Comparison of ENCODE assay signal across 20 cellular contexts in the genomic region with DNA sequence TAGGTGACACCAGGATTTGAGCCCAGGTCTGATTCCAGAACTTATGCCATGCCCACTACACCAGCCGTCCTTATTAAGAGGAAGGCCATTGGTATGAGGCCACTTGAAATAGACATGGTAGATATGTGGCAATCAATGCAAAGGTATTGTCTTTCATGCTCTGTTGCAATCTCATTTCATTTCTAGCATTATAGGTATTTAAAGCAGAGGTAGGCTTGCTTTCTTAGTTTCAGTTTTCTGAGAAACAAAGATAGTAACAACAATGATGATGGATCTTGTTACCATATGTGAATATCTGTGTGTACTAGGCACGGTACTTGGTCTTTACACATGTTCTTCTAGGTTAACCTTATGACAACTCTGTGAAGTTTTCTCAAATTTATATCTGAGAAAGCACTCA.
DNase-seq lines count a peak whose midpoint lies in the region; ATAC-seq and TF ChIP-seq lines count a peak whose summit lies in the region.
"Had no signal": no experiment of that assay in that cellular context is flagged by ENCODE, and none has a peak within 500 bp of the region (broad histone marks: within the 10 kb centered on the region; RNA-seq: fewer than 3 reads in every experiment).

No MANE protein-coding gene starts in this region.

- peak; percentile 44 for DNase-seq in MM.1S
- DNase-seq in gastrocnemius medialis = no peak
- no peak for DNase-seq in immature natural killer cell
- no peak for DNase-seq in GM10248 (ENCODE audit: extremely low spot score)
- no peak for DNase-seq in NCI-H345 (lab: John Stamatoyannopoulos, UW)
- DNase-seq: activated CD4-positive, alpha-beta T cell treated with anti-CD3 and anti-CD28 coated beads for 48 hours; activated naive CD8-positive, alpha-beta T cell treated with anti-CD3 and anti-CD28 coated beads, Interleukin-2, amount 10 ng/mL, durations not matched to agents 7 days and 5 days; CD4-positive, alpha-beta memory T cell; effector CD8-positive, alpha-beta T cell; erythroblast; foreskin keratinocyte; IMR-90; left ventricle myocardium inferior; NCI-H1436; NCI-H510A; nephron progenitor cell; uterus had no signal

- 0 out of 2 replicates have a peak, but pooled peaks cover 4% of the 10 kb centered on the region for H3F3A ChIP-seq in MM.1S (ENCODE audit: insufficient read depth, low read length)

- H3K27me3 ChIP-seq in MM.1S (replicated peaks; ENCODE audit: insufficient read depth, low read length) = no peaks in the 10 kb centered on the region
- no peaks in the 10 kb centered on the region for H3K27me3 ChIP-seq in gastrocnemius medialis
- H3K27me3 ChIP-seq: foreskin keratinocyte, uterus had no signal

- no peak overlapping the region for H3K4me3 Mint-ChIP-seq in immature natural killer cell
- H3K4me3 Mint-ChIP-seq: activated naive CD8-positive, alpha-beta T cell treated with anti-CD3 and anti-CD28 coated beads, Interleukin-2, amount 10 ng/mL, durations not matched to agents 7 days and 5 days; CD4-positive, alpha-beta memory T cell; nephron progenitor cell had no signal

- H3K4me2 ChIP-seq in MM.1S (ENCODE audit: low read depth, low read length) = peak overlapping the region; percentile 34

- CTCF ChIA-PET in GM10248 (lab: Yijun Ruan, JAX) = no interaction called here

- no peaks in the 10 kb centered on the region for H3K27me3 Mint-ChIP-seq in immature natural killer cell (ENCODE audit: low read depth in 3 of 3)
- H3K27me3 Mint-ChIP-seq: activated naive CD8-positive, alpha-beta T cell treated with anti-CD3 and anti-CD28 coated beads, Interleukin-2, amount 10 ng/mL, durations not matched to agents 7 days and 5 days; CD4-positive, alpha-beta memory T cell had no signal

- TF ChIP-seq CTCF in MM.1S (IDR thresholded peaks at IDR 0.05; ENCODE audit: low read length) (no peak), gastrocnemius medialis (IDR thresholded peaks at IDR 0.05 in 4 of 5, conservative IDR thresholded peaks at IDR 0.05 in 1 of 5) (no peak), GM10248 (IDR thresholded peaks at IDR 0.05; ENCODE audit: control extremely low read depth, extremely low read depth, low read depth, missing control alignments) (no peak)

- H3K4me1 ChIP-seq in MM.1S (ENCODE audit: low read length) (peaks cover 39% of the 10 kb centered on the region), gastrocnemius medialis (peaks cover 58 to 59% of the 10 kb centered on the region in 2 donors)
- H3K4me1 ChIP-seq: foreskin keratinocyte, uterus had no signal

- no peak overlapping the region for H3K27ac Mint-ChIP-seq in immature natural killer cell
- H3K27ac Mint-ChIP-seq: activated naive CD8-positive, alpha-beta T cell treated with anti-CD3 and anti-CD28 coated beads, Interleukin-2, amount 10 ng/mL, durations not matched to agents 7 days and 5 days; CD4-positive, alpha-beta memory T cell had no signal

- intact Hi-C loops in gastrocnemius medialis (cut with DNase I; ENCODE audit: low total_unique reads) = no loop called here

- H2AFZ ChIP-seq in MM.1S (ENCODE audit: low read length) = 0 out of 2 replicates have a peak overlapping the region, but pooled peaks have one; percentile 0

- no peaks in the 10 kb centered on the region for H3K9me2 ChIP-seq in MM.1S (replicated peaks; ENCODE audit: insufficient read depth, low read length)

- H3K79me2 ChIP-seq in MM.1S (ENCODE audit: low read length) = no peaks in the 10 kb centered on the region

- no peaks in the 10 kb centered on the region for H3K9me3 Mint-ChIP-seq in immature natural killer cell
- H3K9me3 Mint-ChIP-seq: CD4-positive, alpha-beta memory T cell had no signal

- no peaks in the 10 kb centered on the region for H3K36me3 ChIP-seq in MM.1S (replicated peaks; ENCODE audit: insufficient read depth, low read length)
- H3K36me3 ChIP-seq in gastrocnemius medialis = no peaks in the 10 kb centered on the region
- H3K36me3 ChIP-seq: HAP-1, left ventricle myocardium inferior, uterus had no signal

- H3K9me3 ChIP-seq in MM.1S (replicated peaks; ENCODE audit: insufficient read depth, low read length) (no peaks in the 10 kb centered on the region), gastrocnemius medialis (no peaks in the 10 kb centered on the region)
- H3K9me3 ChIP-seq: HAP-1 had no signal

- ATAC-seq in GM18519 (IDR thresholded peaks at IDR 0.05; ENCODE audit: low FRiP score, unreplicated experiment) (peak; percentile 48), GM21360 (IDR thresholded peaks at IDR 0.05; ENCODE audit: unreplicated experiment) (peak; percentile 44), gastrocnemius medialis (peak in 1 of 2 donors; percentile 67)
- ATAC-seq: foreskin keratinocyte had no signal

- H3K36me3 Mint-ChIP-seq in immature natural killer cell = no peaks in the 10 kb centered on the region
- H3K36me3 Mint-ChIP-seq: CD4-positive, alpha-beta memory T cell had no signal

- in situ Hi-C loops in gastrocnemius medialis (cut with MboI; ENCODE audit: low sequenced_read_pairs in 4 of 4) = no loop called here

- H3K4me1 Mint-ChIP-seq in immature natural killer cell = peaks cover 0 to 1% of the 10 kb centered on the region in 2 donors
- H3K4me1 Mint-ChIP-seq: CD4-positive, alpha-beta memory T cell had no signal

- TF ChIP-seq POLR2A in gastrocnemius medialis (IDR thresholded peaks at IDR 0.05) = no peak

- no peak overlapping the region for H3K9ac ChIP-seq in MM.1S (ENCODE audit: low read length)

- no peak overlapping the region for H3K4me3 ChIP-seq in MM.1S (ENCODE audit: low read length)
- H3K4me3 ChIP-seq in gastrocnemius medialis = no peak overlapping the region
- H3K4me3 ChIP-seq: HAP-1, left ventricle myocardium inferior, uterus had no signal

- peak overlapping the region; percentile 32; the same call in 1 of the 2 replicates for H3K27ac ChIP-seq in MM.1S (ENCODE audit: low read length)
- H3K27ac ChIP-seq in gastrocnemius medialis = peak overlapping the region; percentile 35 to 54 (median 45)
- H3K27ac ChIP-seq: foreskin keratinocyte, left ventricle myocardium inferior had no signal

- POLR2A ChIA-PET in GM10248 (lab: Yijun Ruan, JAX) = no interaction called here

- no peaks in the 10 kb centered on the region for H4K20me1 ChIP-seq in MM.1S (ENCODE audit: insufficient read depth, low read length)
